Comparison of ENCODE assay signal across 14 cellular contexts in the genomic region with DNA sequence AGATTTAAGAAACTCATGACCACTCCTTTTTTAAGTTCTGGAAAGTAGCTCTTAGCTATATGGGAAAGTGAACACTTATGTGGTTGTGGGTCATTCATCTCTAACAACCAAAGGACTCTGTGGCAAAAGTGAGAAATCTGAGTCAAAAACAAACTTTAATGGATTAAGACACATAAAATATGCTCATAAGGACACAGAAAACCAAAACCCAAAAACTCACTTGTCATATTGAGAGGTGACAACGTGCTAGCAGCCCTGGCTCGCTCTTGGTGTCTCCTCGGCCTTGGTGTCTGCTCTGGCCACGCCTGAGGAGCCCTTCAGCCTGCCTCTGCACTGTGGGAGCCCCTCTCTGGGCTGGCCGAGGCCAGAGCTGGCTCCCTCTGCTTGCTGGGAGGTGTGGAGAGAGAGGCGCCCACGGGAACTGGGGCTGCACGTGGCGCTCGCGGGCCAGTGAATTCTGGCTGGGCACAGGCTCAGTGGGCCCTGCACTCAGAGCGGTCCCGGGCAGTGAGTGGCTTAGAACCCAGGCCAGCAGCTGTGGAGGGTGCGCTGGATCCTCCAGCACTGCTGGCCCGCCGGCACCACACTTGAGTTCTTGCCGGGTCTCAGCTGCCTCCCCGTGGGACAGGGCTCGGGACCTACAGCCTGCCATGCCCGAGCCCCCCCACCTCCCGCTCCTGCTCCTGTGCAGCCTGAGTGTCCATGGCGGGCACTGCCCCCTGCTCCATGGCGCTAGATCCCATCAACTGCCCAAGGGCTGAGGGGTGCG.
"Had no signal": no experiment of that assay in that cellular context is flagged by ENCODE, and none has a peak within 500 bp of the region (broad histone marks: within the 10 kb centered on the region; RNA-seq: fewer than 3 reads in every experiment).

No MANE protein-coding gene starts in this region.

- H3K4me3 ChIP-seq: hepatocyte, lung, smooth muscle cell, upper lobe of left lung had no signal

- H3K36me3 ChIP-seq: neutrophil, upper lobe of left lung, WERI-Rb-1 had no signal

- DNase-seq: activated CD4-positive, alpha-beta T cell treated with anti-CD3 and anti-CD28 coated beads for 4 hours; activated CD8-positive, alpha-beta memory T cell treated with anti-CD3 and anti-CD28 coated beads, Interleukin-2, amount 50 U/mL, for 48 hours; activated CD8-positive, alpha-beta T cell treated with anti-CD3 and anti-CD28 coated beads, Interleukin-2, amount 10 ng/mL, durations not matched to agents 7 days and 5 days; dermis blood vessel endothelial cell; midbrain; stimulated activated naive B cell treated with anti-CD40 and anti-IgM and Interleukin-4, amounts not matched to agents 10 μg/mL and 1 μg/mL and 100 μg/mL, for 72 hours; T-helper 1 cell; WERI-Rb-1 had no signal

- ATAC-seq: activated CD8-positive, alpha-beta T cell treated with anti-CD3 and anti-CD28 coated beads, Interleukin-2, amount 10 ng/mL, durations not matched to agents 7 days and 5 days; right cardiac atrium; stimulated activated naive B cell treated with anti-CD40 and anti-IgM and Interleukin-4, amounts not matched to agents 10 μg/mL and 1 μg/mL and 100 μg/mL, for 72 hours had no signal

- H3K9me3 ChIP-seq: neutrophil, upper lobe of left lung had no signal

- H3K27me3 ChIP-seq: hepatocyte, upper lobe of left lung had no signal

- H3K27ac ChIP-seq: hepatocyte, neutrophil, upper lobe of left lung, WERI-Rb-1 had no signal
